ENCODE assay signal across 2 cellular contexts in the genomic region with DNA sequence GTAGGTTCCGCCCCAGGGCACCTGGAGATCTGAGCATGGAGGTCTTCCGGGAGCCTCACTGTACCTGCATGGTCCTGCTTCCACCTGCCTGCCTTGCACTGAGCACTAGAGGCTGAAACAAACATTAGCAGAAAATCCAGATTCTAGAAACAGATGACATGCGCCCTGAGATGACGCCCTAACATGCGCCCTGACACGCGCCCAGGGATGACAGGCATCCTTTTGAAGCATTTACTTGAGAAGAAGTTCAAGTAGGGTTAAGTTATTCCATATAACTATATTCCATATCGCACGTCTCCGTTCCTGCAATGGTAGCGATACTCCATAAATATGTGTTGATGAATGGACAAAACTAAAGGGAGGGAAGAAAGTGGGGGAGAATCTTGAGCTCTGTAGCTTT.
TF ChIP-seq lines count a peak whose summit lies in the region.

No MANE protein-coding gene starts in this region.

TF ChIP-seq in HEK293, 187 proteins besides CTCF, POLR2A, EP300 and RAD21:
- no peak for TF ChIP-seq ZSCAN5A (tag by site-specific recombination; IDR thresholded peaks at IDR 0.05)
- TF ChIP-seq ZNF600 (tag by site-specific recombination; IDR thresholded peaks at IDR 0.05) = 0 out of 2 replicates have a peak, but pooled peaks have one; percentile 26

TF ChIP-seq in H1, 55 proteins besides CTCF, POLR2A, EP300 and RAD21:
- TF ChIP-seq SIN3A (conservative IDR thresholded peaks at IDR 0.05 in 1 of 2, IDR thresholded peaks at IDR 0.05 in 1 of 2; ENCODE audit: low read depth in 1 of 2, low read length in 2 of 2) = no peak
- TF ChIP-seq BACH1 (IDR thresholded peaks at IDR 0.05; ENCODE audit: low read length) = no peak
- TF ChIP-seq POU5F1 (IDR thresholded peaks at IDR 0.05; ENCODE audit: low read depth, low read length) = no peak
- TF ChIP-seq JUND (IDR thresholded peaks at IDR 0.05; ENCODE audit: low read length) = no peak
- no peak for TF ChIP-seq BCL11A (IDR thresholded peaks at IDR 0.05; ENCODE audit: low read depth in 2 of 2, low read length in 2 of 2)
- TF ChIP-seq RFX5 (IDR thresholded peaks at IDR 0.05; ENCODE audit: borderline replicate concordance, low read depth, low read length) = no peak
- no peak for TF ChIP-seq GABPA (IDR thresholded peaks at IDR 0.05; ENCODE audit: borderline replicate concordance, insufficient read depth, low read length)
- TF ChIP-seq BRCA1 (IDR thresholded peaks at IDR 0.05; ENCODE audit: low read depth, low read length) = no peak
TF ChIP-seq in H1: peak in this region for 0.
